In the genomic region with DNA sequence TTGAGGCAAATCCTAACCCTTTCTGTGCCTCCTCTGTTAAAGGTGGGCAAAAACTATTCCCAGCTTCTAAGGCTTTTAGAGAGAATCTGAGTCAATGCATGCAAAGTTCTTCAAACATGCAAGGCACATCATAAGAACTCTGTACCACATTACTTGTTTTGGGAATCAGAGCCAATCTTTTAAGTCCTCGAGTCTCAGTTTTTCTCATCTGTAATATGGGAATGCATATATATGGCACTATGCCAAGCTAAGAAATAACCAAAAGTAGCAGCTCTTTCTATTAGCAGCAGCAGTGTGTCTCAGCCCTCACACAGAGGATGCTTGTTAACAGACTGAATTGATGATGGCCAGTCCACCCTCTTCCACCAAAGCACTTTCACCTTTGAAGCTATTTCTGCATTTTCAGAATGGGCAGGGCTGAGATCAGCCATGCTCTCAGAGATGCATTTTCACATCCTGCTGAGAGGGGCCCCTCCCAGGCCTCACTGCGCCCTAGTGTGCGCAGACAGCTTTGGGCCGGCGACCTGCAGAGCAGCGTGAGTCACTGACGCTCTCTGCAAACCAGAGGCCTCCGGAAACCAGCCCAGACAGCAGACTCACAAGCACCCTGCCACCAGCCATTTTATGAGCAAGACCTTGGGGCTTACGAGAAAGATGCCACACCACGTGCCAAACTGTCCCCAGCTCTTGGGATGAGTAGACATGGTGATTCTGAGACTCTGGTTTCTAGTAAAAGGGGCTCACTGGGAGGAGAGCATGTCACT, we compare ENCODE assay signal across 1 cellular context.
TF ChIP-seq lines count a peak whose summit lies in the region.

No MANE protein-coding gene starts in this region.

TF ChIP-seq in WTC11, 78 proteins besides CTCF, POLR2A, EP300 and RAD21 (continued from another document):
- TF ChIP-seq, protein P1, sequence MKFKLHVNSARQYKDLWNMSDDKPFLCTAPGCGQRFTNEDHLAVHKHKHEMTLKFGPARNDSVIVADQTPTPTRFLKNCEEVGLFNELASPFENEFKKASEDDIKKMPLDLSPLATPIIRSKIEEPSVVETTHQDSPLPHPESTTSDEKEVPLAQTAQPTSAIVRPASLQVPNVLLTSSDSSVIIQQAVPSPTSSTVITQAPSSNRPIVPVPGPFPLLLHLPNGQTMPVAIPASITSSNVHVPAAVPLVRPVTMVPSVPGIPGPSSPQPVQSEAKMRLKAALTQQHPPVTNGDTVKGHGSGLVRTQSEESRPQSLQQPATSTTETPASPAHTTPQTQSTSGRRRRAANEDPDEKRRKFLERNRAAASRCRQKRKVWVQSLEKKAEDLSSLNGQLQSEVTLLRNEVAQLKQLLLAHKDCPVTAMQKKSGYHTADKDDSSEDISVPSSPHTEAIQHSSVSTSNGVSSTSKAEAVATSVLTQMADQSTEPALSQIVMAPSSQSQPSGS (CRISPR knock-in tag; IDR thresholded peaks at IDR 0.05; ENCODE audit: borderline replicate concordance, low read depth) = no peak
- no peak for TF ChIP-seq ZNF423 (CRISPR knock-in tag; IDR thresholded peaks at IDR 0.05)
- no peak for TF ChIP-seq EMX1 (CRISPR knock-in tag; IDR thresholded peaks at IDR 0.05)
